Comparison of ENCODE assay signal across 1 cellular context in the genomic region with DNA sequence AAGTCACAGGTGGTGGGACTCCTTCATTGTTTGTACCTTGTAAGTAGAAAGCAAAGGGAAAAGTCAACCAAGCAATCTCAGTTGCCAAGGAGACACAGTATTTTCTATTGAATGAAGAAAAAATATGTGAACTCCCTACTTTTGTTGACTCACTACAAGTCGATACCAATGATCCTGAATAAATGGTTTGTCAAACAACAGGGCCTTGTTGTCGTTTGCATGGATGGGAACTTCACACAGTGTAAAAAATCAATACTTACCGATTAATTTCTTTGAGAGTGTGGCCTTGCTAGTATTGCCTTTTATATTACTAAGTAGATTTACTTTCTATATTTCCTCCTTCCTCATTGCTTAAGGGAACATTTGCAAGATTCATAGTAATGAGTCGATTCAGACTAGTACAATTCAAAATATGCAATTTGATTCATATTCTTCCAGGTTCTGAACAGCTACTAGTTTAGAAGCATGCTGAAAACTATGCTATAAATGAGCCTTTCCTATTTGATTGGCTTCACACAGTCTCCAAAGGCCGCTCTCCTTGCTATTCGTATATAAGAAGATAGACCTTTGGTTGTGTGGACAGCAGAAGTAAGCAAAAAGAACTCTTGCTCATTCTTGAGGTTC.
TF ChIP-seq lines count a peak whose summit lies in the region.

No MANE protein-coding gene starts in this region.

TF ChIP-seq in IMR-90, 13 proteins besides CTCF, POLR2A, EP300 and RAD21:
- no peak for TF ChIP-seq CHD1 (IDR thresholded peaks at IDR 0.05; ENCODE audit: low read depth, low read length)
- no peak for TF ChIP-seq FOS (IDR thresholded peaks at IDR 0.05; ENCODE audit: low read depth, low read length)
- no peak for TF ChIP-seq RFX5 (IDR thresholded peaks at IDR 0.05; ENCODE audit: low read depth, low read length)
- no peak for TF ChIP-seq SMC3 (IDR thresholded peaks at IDR 0.05; ENCODE audit: low read depth, low read length)
- TF ChIP-seq, protein P1, sequence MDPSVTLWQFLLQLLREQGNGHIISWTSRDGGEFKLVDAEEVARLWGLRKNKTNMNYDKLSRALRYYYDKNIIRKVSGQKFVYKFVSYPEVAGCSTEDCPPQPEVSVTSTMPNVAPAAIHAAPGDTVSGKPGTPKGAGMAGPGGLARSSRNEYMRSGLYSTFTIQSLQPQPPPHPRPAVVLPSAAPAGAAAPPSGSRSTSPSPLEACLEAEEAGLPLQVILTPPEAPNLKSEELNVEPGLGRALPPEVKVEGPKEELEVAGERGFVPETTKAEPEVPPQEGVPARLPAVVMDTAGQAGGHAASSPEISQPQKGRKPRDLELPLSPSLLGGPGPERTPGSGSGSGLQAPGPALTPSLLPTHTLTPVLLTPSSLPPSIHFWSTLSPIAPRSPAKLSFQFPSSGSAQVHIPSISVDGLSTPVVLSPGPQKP (IDR thresholded peaks at IDR 0.05; ENCODE audit: borderline replicate concordance, low read depth, low read length), result no peak
- TF ChIP-seq CEBPB (IDR thresholded peaks at IDR 0.05; ENCODE audit: low read depth, low read length), result no peak
- no peak for TF ChIP-seq BHLHE40 (IDR thresholded peaks at IDR 0.05; ENCODE audit: low read depth, low read length)
- TF ChIP-seq MAZ (IDR thresholded peaks at IDR 0.05; ENCODE audit: borderline replicate concordance, low read depth, low read length), result no peak
TF ChIP-seq in IMR-90: peak in this region for 0.
